Comparison of ENCODE assay signal across 8 cellular contexts in genomic region chr19:55461974-55462628, GRCh38. TPM values are rescaled to one million over a fixed set of nuclear protein-coding genes. Genes with fewer than 3 reads are reported as not detected.
A peak's percentile ranks its signal among the peaks of the same experiment; 100 is the strongest.
DNase-seq lines count a peak whose midpoint lies in the region; ATAC-seq and TF ChIP-seq lines count a peak whose summit lies in the region.

No MANE protein-coding gene starts in this region.

- no peak overlapping the region for H3K27ac ChIP-seq in hepatocyte

- CTCF ChIA-PET in WTC11 (lab: Charles Lee), result interaction anchor here (0.6 to 2.7 kb wide), 32 partner anchors 9 to 393 kb away, joined by 3 to 19 read pairs (median 3); partner anchors contain the start of genes IL11, NAT14, ZNF628 and ZNF784

- DNase-seq in AG08395 (ENCODE audit: low spot score) (peak; percentile 45), H7 (no peak), WTC11 (ENCODE audit: low spot score) (no peak), hepatocyte (ENCODE audit: low spot score) (no peak), iPS-NIHi7 (ENCODE audit: extremely low spot score) (no peak)
- no peak for DNase-seq in stimulated activated effector memory CD8-positive, alpha-beta T cell treated with anti-CD3 and anti-CD28 coated beads, Interleukin-12 subunit alpha, Interleukin-12 subunit beta, amount 100 ng/mL, for 72 hours (ENCODE audit: low spot score in 2 of 2)
- no peak for DNase-seq in stimulated activated CD4-positive, alpha-beta T cell treated with anti-CD3 and anti-CD28 coated beads, Interleukin-15, amount 100 ng/mL, for 24 hours

- H3K27me3 Mint-ChIP-seq in WTC11 (ENCODE audit: low read depth), result peaks cover 23% of the 10 kb centered on the region

- WGBS in hepatocyte (ENCODE audit: low lambda C conversion rate, missing lambda C conversion rate), result 35% methylated on average over 23 of the region's 27 CpGs

- peaks cover 11% of the 10 kb centered on the region for H3K79me2 ChIP-seq in hepatocyte

- H3K4me3 Mint-ChIP-seq in WTC11, result peak overlapping the region; percentile 84
- H3K4me3 Mint-ChIP-seq in stimulated activated effector memory CD8-positive, alpha-beta T cell treated with anti-CD3 and anti-CD28 coated beads, Interleukin-12 subunit alpha, Interleukin-12 subunit beta, amount 100 ng/mL, for 72 hours, result peak overlapping the region; percentile 87

- H3K36me3 ChIP-seq in H7 (replicated peaks; ENCODE audit: control insufficient read depth, insufficient read depth, low read length) (no peaks in the 10 kb centered on the region), hepatocyte (replicated peaks; ENCODE audit: insufficient read depth, low read depth) (no peaks in the 10 kb centered on the region)

- no peaks in the 10 kb centered on the region for H3K36me3 Mint-ChIP-seq in WTC11
- H3K36me3 Mint-ChIP-seq in stimulated activated effector memory CD8-positive, alpha-beta T cell treated with anti-CD3 and anti-CD28 coated beads, Interleukin-12 subunit alpha, Interleukin-12 subunit beta, amount 100 ng/mL, for 72 hours, result peaks cover 8% of the 10 kb centered on the region

- ATAC-seq in WTC11, result no peak
- no peak for ATAC-seq in stimulated activated effector memory CD8-positive, alpha-beta T cell treated with anti-CD3 and anti-CD28 coated beads, Interleukin-12 subunit alpha, Interleukin-12 subunit beta, amount 100 ng/mL, for 72 hours
- no peak for ATAC-seq in GM19395 (IDR thresholded peaks at IDR 0.05; ENCODE audit: unreplicated experiment)

- H3K9me3 Mint-ChIP-seq in WTC11, result no peaks in the 10 kb centered on the region
- no peaks in the 10 kb centered on the region for H3K9me3 Mint-ChIP-seq in stimulated activated effector memory CD8-positive, alpha-beta T cell treated with anti-CD3 and anti-CD28 coated beads, Interleukin-12 subunit alpha, Interleukin-12 subunit beta, amount 100 ng/mL, for 72 hours

- H4K20me1 ChIP-seq in hepatocyte (ENCODE audit: insufficient read depth, poor library complexity, severe bottlenecking), result peaks cover 7% of the 10 kb centered on the region

- peak overlapping the region; percentile 84 for H3K4me2 ChIP-seq in hepatocyte

- H3K27me3 ChIP-seq in H7 (ENCODE audit: control insufficient read depth, insufficient read depth, low read length) (peaks cover 20% of the 10 kb centered on the region; the same call in 1 of the 2 replicates), hepatocyte (no peaks in the 10 kb centered on the region)

- POLR2A ChIA-PET in WTC11 (lab: Charles Lee), result interaction anchor here (0.7 to 1.0 kb wide), 5 partner anchors 14 to 137 kb away, joined by 3 to 5 read pairs (median 4); partner anchors contain the start of genes FIZ1, KMT5C, SSC5D and ZNF628

- peaks cover 43% of the 10 kb centered on the region for H3K4me1 Mint-ChIP-seq in WTC11
- peaks cover 36% of the 10 kb centered on the region for H3K4me1 Mint-ChIP-seq in stimulated activated effector memory CD8-positive, alpha-beta T cell treated with anti-CD3 and anti-CD28 coated beads, Interleukin-12 subunit alpha, Interleukin-12 subunit beta, amount 100 ng/mL, for 72 hours

- H3K4me3 ChIP-seq in H7 (ENCODE audit: insufficient read depth, low read depth, low read length) (peak overlapping the region; percentile 42), hepatocyte (peak overlapping the region; percentile 10)

- H3K9me2 ChIP-seq in hepatocyte (replicated peaks; ENCODE audit: insufficient read depth), result no peaks in the 10 kb centered on the region

- TF ChIP-seq CTCF in WTC11 (IDR thresholded peaks at IDR 0.05), result no peak
- TF ChIP-seq CTCF in hepatocyte (IDR thresholded peaks at IDR 0.05; ENCODE audit: poor library complexity), result no peak

- H2AFZ ChIP-seq in hepatocyte, result peak overlapping the region; percentile 85

- H3K27ac Mint-ChIP-seq in WTC11, result peak overlapping the region; percentile 72
- peak overlapping the region; percentile 93 for H3K27ac Mint-ChIP-seq in stimulated activated effector memory CD8-positive, alpha-beta T cell treated with anti-CD3 and anti-CD28 coated beads, Interleukin-12 subunit alpha, Interleukin-12 subunit beta, amount 100 ng/mL, for 72 hours

- no peaks in the 10 kb centered on the region for H3K9me3 ChIP-seq in hepatocyte (ENCODE audit: low read depth)

- peaks cover 4% of the 10 kb centered on the region for H3K4me1 ChIP-seq in hepatocyte (ENCODE audit: insufficient read depth)

TF ChIP-seq in WTC11, 78 proteins besides CTCF, POLR2A, EP300 and RAD21 (continues in another document):
- TF ChIP-seq ARID4B (CRISPR knock-in tag; IDR thresholded peaks at IDR 0.05; ENCODE audit: borderline replicate concordance) (no peak), SP1 (CRISPR knock-in tag; conservative IDR thresholded peaks at IDR 0.05) (0 out of 2 replicates have a peak, but pooled peaks have one; percentile 33), TEAD1 (CRISPR knock-in tag; IDR thresholded peaks at IDR 0.05) (0 out of 2 replicates have a peak, but pooled peaks have one; percentile 7), ZNF532 (CRISPR knock-in tag; IDR thresholded peaks at IDR 0.05; ENCODE audit: borderline replicate concordance) (no peak), NFYB (CRISPR knock-in tag; conservative IDR thresholded peaks at IDR 0.05; ENCODE audit: low read depth) (peak; percentile 29; the same call in 1 of the 2 replicates)

RNA-seq across cellular contexts. Expression of gene ISOC2, which starts 0.7 kb away (rescaled TPM):
- 178 and 185 TPM in 2 replicates for total RNA-seq in H7 (2014; rRNA removed; shearing (Covaris generic))
- total RNA-seq in WTC11 (2021) (96.3 to 96.6 TPM (median 96.4 TPM) in 3 replicates), hepatocyte (79.3 and 90.4 TPM in 2 replicates)
- polyA plus RNA-seq in hepatocyte, result 64.2 and 72.2 TPM in 2 replicates

RNA-seq across cellular contexts. Expression of gene C19orf85, which starts 2.5 kb away (rescaled TPM):
- total RNA-seq in H7 (2014; rRNA removed; shearing (Covaris generic)), result 1.6 and 3.7 TPM in 2 replicates
- 2.1 to 2.5 TPM (median 2.2 TPM) in 3 replicates for total RNA-seq in WTC11 (2021)
- not detected in 2 replicates for total RNA-seq in hepatocyte
- not detected in 2 replicates for polyA plus RNA-seq in hepatocyte

RNA-seq across cellular contexts. Expression of gene ZNF628, which starts 14.3 kb away (rescaled TPM):
- total RNA-seq in H7 (2014; rRNA removed; shearing (Covaris generic)), result 5.8 and 8.1 TPM in 2 replicates
- total RNA-seq in WTC11 (2021), result 14.0 to 23.6 TPM (median 17.8 TPM) in 3 replicates
- total RNA-seq in hepatocyte, result 2.2 and 4.7 TPM in 2 replicates
- polyA plus RNA-seq in hepatocyte, result 1.0 and 1.2 TPM in 2 replicates

RNA-seq across cellular contexts. Expression of gene SHISA7, which starts 19.0 kb away (rescaled TPM):
- 0.04 and 0.07 TPM in 2 replicates for total RNA-seq in H7 (2014; rRNA removed; shearing (Covaris generic))
- total RNA-seq in WTC11 (2021), result 0.79 to 0.94 TPM (median 0.87 TPM) in 3 replicates
- not detected in 2 replicates for total RNA-seq in hepatocyte
- polyA plus RNA-seq in hepatocyte, result not detected in 2 replicates

RNA-seq across cellular contexts. Expression of gene NAT14, which starts 22.9 kb away (rescaled TPM):
- 56.0 and 71.2 TPM in 2 replicates for total RNA-seq in H7 (2014; rRNA removed; shearing (Covaris generic))
- total RNA-seq in WTC11 (2021), result 71.9 to 87.7 TPM (median 74.8 TPM) in 3 replicates
- total RNA-seq in hepatocyte, result 14.0 and 22.3 TPM in 2 replicates
- 40.3 and 43.6 TPM in 2 replicates for polyA plus RNA-seq in hepatocyte
